ENCODE assay signal across 10 cellular contexts in the genomic region with DNA sequence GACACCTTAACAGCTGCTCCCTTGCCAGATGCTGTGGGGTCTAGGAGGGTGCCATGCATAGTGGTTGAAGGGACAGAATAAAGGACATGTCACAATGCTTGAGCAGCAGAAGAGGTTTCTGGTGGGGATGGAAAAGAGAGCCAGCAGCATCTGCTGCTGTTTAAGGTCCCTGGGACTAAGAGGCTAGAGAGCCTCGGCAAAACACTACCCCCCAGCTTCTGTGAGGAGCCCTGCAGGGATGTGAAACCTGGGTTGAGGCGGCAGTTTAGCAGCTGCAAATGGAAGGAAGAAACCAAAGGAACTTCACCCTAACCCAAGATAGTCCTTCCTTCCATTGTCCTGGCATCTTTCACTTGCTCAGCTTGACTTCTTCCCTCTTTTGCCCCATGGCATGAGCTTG. TPM values are rescaled to one million over a fixed set of nuclear protein-coding genes. Genes with fewer than 3 reads are reported as not detected.
DNase-seq lines count a peak whose midpoint lies in the region; ATAC-seq, FAIRE-seq and TF ChIP-seq lines count a peak whose summit lies in the region.
"Had no signal": no experiment of that assay in that cellular context is flagged by ENCODE, and none has a peak within 500 bp of the region (broad histone marks: within the 10 kb centered on the region; RNA-seq: fewer than 3 reads in every experiment).

No MANE protein-coding gene starts in this region.

- DNase-seq in GM12892 (ENCODE audit: insufficient read length) (no peak), esophagus squamous epithelium (lab: John Stamatoyannopoulos, UW) (no peak), NCI-H1417 treated with DMSO at 0.1 percent for 48 hours (lab: John Stamatoyannopoulos, UW) (no peak), GM10266 (ENCODE audit: extremely low spot score) (no peak), SW 1271 (lab: John Stamatoyannopoulos, UW) (no peak)
- DNase-seq: activated T-cell treated with anti-CD3 and anti-CD28 coated beads, Interleukin-2, amount 50 U/mL, for 1 hour; NCI-H187 had no signal

- H3K4me1 ChIP-seq in OCI-LY3 (ENCODE audit: low read length): peaks cover 39% of the 10 kb centered on the region
- H3K4me1 ChIP-seq in esophagus squamous epithelium: peaks cover 59 to 93% (median 79%) of the 10 kb centered on the region in 3 donors
- peaks cover 96% of the 10 kb centered on the region for H3K4me1 ChIP-seq in skeletal muscle satellite cell (ENCODE audit: control insufficient read depth, insufficient read depth, low read length)

- TF ChIP-seq POLR2A in GM12892 (IDR thresholded peaks at IDR 0.05; ENCODE audit: low read depth, low read length): no peak
- no peak for TF ChIP-seq POLR2A in esophagus squamous epithelium (IDR thresholded peaks at IDR 0.05)

- no peak for ATAC-seq in GM21576 (IDR thresholded peaks at IDR 0.05; ENCODE audit: unreplicated experiment)

- WGBS in esophagus squamous epithelium, 2 donors: 60 to 75% methylated on average over 2 of the region's 2 CpGs

- H3K4me2 ChIP-seq in OCI-LY3 (ENCODE audit: low read length) (peak overlapping the region; percentile 59), skeletal muscle satellite cell (ENCODE audit: low read length) (peak overlapping the region; percentile 49)

- peak; percentile 40 for FAIRE-seq in GM12892 (lab: Jason Lieb, UNC)

- H3K36me3 ChIP-seq in OCI-LY3 (replicated peaks; ENCODE audit: low read depth, low read length) (peaks cover 9% of the 10 kb centered on the region), esophagus squamous epithelium (peaks cover 0 to 27% (median 0%) of the 10 kb centered on the region in 3 donors), skeletal muscle satellite cell (ENCODE audit: insufficient read depth, low read length) (peaks cover 64% of the 10 kb centered on the region)

- H3K9ac ChIP-seq in OCI-LY3 (ENCODE audit: low read length): peak overlapping the region; percentile 62
- H3K9ac ChIP-seq in skeletal muscle satellite cell (ENCODE audit: low read depth, low read length): peak overlapping the region; percentile 79

- intact Hi-C loops in esophagus squamous epithelium (cut with DNase I): no loop called here

- peak; percentile 74 for TF ChIP-seq CTCF in OCI-LY3 (IDR thresholded peaks at IDR 0.05; ENCODE audit: low read depth, low read length)
- no peak for TF ChIP-seq CTCF in esophagus squamous epithelium (IDR thresholded peaks at IDR 0.05)
- no peak for TF ChIP-seq CTCF in GM10266 (IDR thresholded peaks at IDR 0.05; ENCODE audit: control insufficient read depth, insufficient read depth, low read depth, missing control alignments)

- H3K9me3 ChIP-seq in OCI-LY3 (ENCODE audit: insufficient read depth, low read length): no peaks in the 10 kb centered on the region
- H3K9me3 ChIP-seq in esophagus squamous epithelium: no peaks in the 10 kb centered on the region
- no peaks in the 10 kb centered on the region for H3K9me3 ChIP-seq in skeletal muscle satellite cell (replicated peaks; ENCODE audit: low read length)

- peak overlapping the region; percentile 89 for H3K27ac ChIP-seq in OCI-LY3 (ENCODE audit: low read length)
- peak overlapping the region; percentile 71 to 89 (median 86) for H3K27ac ChIP-seq in esophagus squamous epithelium

- H3K4me3 ChIP-seq in OCI-LY3 (ENCODE audit: low read length) (peak overlapping the region; percentile 3; the same call in 1 of the 2 replicates), esophagus squamous epithelium (no peak overlapping the region), skeletal muscle satellite cell (ENCODE audit: low read length) (peak overlapping the region; percentile 8)

- peaks cover 5% of the 10 kb centered on the region for H3K79me2 ChIP-seq in OCI-LY3 (ENCODE audit: low read length)

- no peaks in the 10 kb centered on the region for H4K20me1 ChIP-seq in OCI-LY3 (ENCODE audit: insufficient read depth, low read length)

- H2AFZ ChIP-seq in OCI-LY3 (ENCODE audit: low read depth, low read length): no peak overlapping the region

- H3K27me3 ChIP-seq in OCI-LY3 (ENCODE audit: low read depth, low read length): no peaks in the 10 kb centered on the region
- no peaks in the 10 kb centered on the region for H3K27me3 ChIP-seq in esophagus squamous epithelium
- H3K27me3 ChIP-seq in skeletal muscle satellite cell (ENCODE audit: control insufficient read depth, insufficient read depth, low read length): no peaks in the 10 kb centered on the region

RNA-seq across cellular contexts. Expression of a gene that starts 39.4 kb away (rescaled TPM):
- 1.5 TPM for polyA plus RNA-seq in GM12892 (2012; ENCODE audit: missing spikeins)
- total RNA-seq in esophagus squamous epithelium: 10 to 100 TPM; 26.9 to 54.0 (median 46.1) TPM
- total RNA-seq in skeletal muscle satellite cell (2012; rRNA removed): 13.4 and 18.3 TPM in 2 replicates

Comparison
In these comparisons a context has a peak if more than half of its experiments do, and no peak if none do; other contexts are left out.
1. H3K4me3 ChIP-seq: peak in OCI-LY3 (single experiment) and skeletal muscle satellite cell (single experiment); none in esophagus squamous epithelium (0 of 4).